ENCODE assay signal across 1 cellular context in the genomic region with DNA sequence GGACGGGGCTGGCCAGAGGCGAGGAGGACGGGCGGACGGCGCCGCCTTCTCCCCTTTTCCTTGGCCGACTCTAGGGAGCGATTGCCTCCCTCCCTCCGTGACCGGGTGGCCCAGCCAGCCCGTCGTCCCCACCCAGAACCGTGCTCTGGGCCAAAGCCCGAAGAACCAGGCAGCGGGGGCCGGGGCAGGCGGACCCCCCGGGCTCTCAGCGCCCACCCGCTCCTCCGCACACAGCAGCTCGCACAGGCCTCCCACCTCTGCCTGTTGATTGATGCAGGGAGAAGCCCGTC.
TF ChIP-seq lines count a peak whose summit lies in the region.

No MANE protein-coding gene starts in this region.

TF ChIP-seq in K562, 482 proteins besides CTCF, POLR2A, EP300 and RAD21:
- TF ChIP-seq ZNF699 (CRISPR knock-in tag; IDR thresholded peaks at IDR 0.05; ENCODE audit: insufficient replicate concordance) (no peak), POLR2G (IDR thresholded peaks at IDR 0.05; ENCODE audit: low read depth, low read length) (peak; percentile 8; the same call in 1 of the 2 replicates)
